In genomic region chr9:100421116-100421515, GRCh38 we compare ENCODE assay signal across 6 cellular contexts. TPM values are rescaled to one million over a fixed set of nuclear protein-coding genes. Genes with fewer than 3 reads are reported as not detected.
"Had no signal": no experiment of that assay in that cellular context is flagged by ENCODE, and none has a peak within 500 bp of the region (broad histone marks: within the 10 kb centered on the region; RNA-seq: fewer than 3 reads in every experiment).

No MANE protein-coding gene starts in this region.

RNA-seq across cellular contexts. Expression of gene TMEFF1, which starts 51.8 kb away (rescaled TPM):
- total RNA-seq: left ventricle myocardium superior, transverse colon, vagina had no signal
- polyA plus RNA-seq: keratinocyte; naive thymus-derived CD4-positive, alpha-beta T cell; pancreas had no signal
